ENCODE assay signal across 1 cellular context in the genomic region with DNA sequence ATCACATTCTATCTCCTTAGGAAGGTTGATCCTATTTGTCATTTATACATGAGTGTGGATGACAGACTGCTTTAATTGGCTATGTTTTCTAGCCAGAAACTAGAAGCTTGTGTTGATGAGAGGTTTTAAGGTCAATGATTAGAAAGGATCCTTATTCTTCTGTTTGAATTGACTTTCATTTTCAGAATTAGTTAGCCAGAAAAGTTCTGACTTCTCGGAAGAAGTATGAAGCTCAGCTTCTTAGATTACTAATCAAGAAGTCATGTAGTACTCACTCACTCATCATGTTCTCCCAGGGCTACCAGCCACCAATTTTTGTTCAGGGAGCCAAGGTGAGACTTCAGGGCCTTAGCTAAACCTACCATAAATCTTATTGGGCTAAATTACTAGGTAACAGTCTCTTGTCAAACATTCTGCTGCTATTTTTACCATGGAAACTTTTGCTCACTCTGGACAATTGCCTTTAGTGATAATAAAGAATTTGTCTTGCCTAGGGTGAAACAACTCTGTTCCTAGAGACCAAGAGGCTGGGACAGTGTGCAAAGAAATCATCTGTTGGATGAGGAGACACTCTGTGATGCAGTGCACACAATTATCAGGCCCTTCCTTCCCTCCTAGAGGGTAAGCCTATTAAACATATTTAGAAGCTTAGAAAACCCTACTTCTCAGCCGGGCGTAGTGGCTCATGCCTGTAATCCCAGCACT.
A peak's percentile ranks its signal among the peaks of the same experiment; 100 is the strongest.
TF ChIP-seq lines count a peak whose summit lies in the region.

No MANE protein-coding gene starts in this region.

TF ChIP-seq in GM12878, 131 proteins besides CTCF, POLR2A, EP300 and RAD21 (continued from another document and continues in another):
- TF ChIP-seq, protein P1, sequence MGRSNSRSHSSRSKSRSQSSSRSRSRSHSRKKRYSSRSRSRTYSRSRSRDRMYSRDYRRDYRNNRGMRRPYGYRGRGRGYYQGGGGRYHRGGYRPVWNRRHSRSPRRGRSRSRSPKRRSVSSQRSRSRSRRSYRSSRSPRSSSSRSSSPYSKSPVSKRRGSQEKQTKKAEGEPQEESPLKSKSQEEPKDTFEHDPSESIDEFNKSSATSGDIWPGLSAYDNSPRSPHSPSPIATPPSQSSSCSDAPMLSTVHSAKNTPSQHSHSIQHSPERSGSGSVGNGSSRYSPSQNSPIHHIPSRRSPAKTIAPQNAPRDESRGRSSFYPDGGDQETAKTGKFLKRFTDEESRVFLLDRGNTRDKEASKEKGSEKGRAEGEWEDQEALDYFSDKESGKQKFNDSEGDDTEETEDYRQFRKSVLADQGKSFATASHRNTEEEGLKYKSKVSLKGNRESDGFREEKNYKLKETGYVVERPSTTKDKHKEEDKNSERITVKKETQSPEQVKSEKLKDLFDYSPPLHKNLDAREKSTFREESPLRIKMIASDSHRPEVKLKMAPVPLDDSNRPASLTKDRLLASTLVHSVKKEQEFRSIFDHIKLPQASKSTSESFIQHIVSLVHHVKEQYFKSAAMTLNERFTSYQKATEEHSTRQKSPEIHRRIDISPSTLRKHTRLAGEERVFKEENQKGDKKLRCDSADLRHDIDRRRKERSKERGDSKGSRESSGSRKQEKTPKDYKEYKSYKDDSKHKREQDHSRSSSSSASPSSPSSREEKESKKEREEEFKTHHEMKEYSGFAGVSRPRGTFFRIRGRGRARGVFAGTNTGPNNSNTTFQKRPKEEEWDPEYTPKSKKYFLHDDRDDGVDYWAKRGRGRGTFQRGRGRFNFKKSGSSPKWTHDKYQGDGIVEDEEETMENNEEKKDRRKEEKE (IDR thresholded peaks at IDR 0.05), result no peak
- TF ChIP-seq NR2F1 (conservative IDR thresholded peaks at IDR 0.05) (peak; percentile 92), IKZF2 (IDR thresholded peaks at IDR 0.05) (peak in 1 of 2 experiments; percentile 26; a peak in 1 of 4 replicates), SUPT20H (IDR thresholded peaks at IDR 0.05; ENCODE audit: borderline replicate concordance, control insufficient read depth, low read depth, low read length) (no peak), ZNF687 (IDR thresholded peaks at IDR 0.05) (0 out of 2 replicates have a peak, but pooled peaks have one; percentile 25), SPI1 (IDR thresholded peaks at IDR 0.05; ENCODE audit: borderline replicate concordance, insufficient read depth, low read depth, low read length) (no peak), JUNB (IDR thresholded peaks at IDR 0.05) (peak; percentile 81), BCL11A (IDR thresholded peaks at IDR 0.05; ENCODE audit: low read depth, low read length) (0 out of 2 replicates have a peak, but pooled peaks have one; percentile 14), MTA3 (IDR thresholded peaks at IDR 0.05; ENCODE audit: borderline replicate concordance, low read length) (0 out of 2 replicates have a peak, but pooled peaks have one; percentile 38), CEBPZ (IDR thresholded peaks at IDR 0.05; ENCODE audit: low read depth, low read length) (no peak), KDM1A (IDR thresholded peaks at IDR 0.05; ENCODE audit: borderline replicate concordance) (no peak), NFIC (IDR thresholded peaks at IDR 0.05; ENCODE audit: low read depth, low read length) (peak; percentile 12; the same call in 1 of the 2 replicates), ZNF592 (IDR thresholded peaks at IDR 0.05) (no peak), RCOR1 (conservative IDR thresholded peaks at IDR 0.05; ENCODE audit: low read depth, low read length) (no peak), RUNX3 (IDR thresholded peaks at IDR 0.05; ENCODE audit: low read length) (peak; percentile 12; the same call in 1 of the 2 replicates), SKIL (IDR thresholded peaks at IDR 0.05; ENCODE audit: low read depth, poor library complexity, severe bottlenecking) (peak; percentile 22), MTA2 (IDR thresholded peaks at IDR 0.05; ENCODE audit: low read depth) (peak; percentile 74), YBX1 (IDR thresholded peaks at IDR 0.05) (no peak), ATF2 (IDR thresholded peaks at IDR 0.05; ENCODE audit: low read length) (peak; percentile 37; the same call in 1 of the 2 replicates), BRCA1 (IDR thresholded peaks at IDR 0.05; ENCODE audit: low read depth, low read length) (no peak), SMC3 (IDR thresholded peaks at IDR 0.05; ENCODE audit: borderline replicate concordance, low read length) (0 out of 2 replicates have a peak, but pooled peaks have one; percentile 12), ASH2L (IDR thresholded peaks at IDR 0.05; ENCODE audit: borderline replicate concordance, low read depth) (no peak), SREBF1 (IDR thresholded peaks at IDR 0.05; ENCODE audit: low read length) (no peak), PKNOX1 (IDR thresholded peaks at IDR 0.05) (peak; percentile 78), STAT3 (IDR thresholded peaks at IDR 0.05; ENCODE audit: low read depth, low read length) (peak; percentile 68; the same call in 1 of the 2 replicates), EGR1 (IDR thresholded peaks at IDR 0.05; ENCODE audit: borderline replicate concordance in 1 of 2, low read depth in 2 of 2, low read length in 2 of 2) (no peak), TAF1 (IDR thresholded peaks at IDR 0.05; ENCODE audit: borderline replicate concordance, low read depth, low read length) (no peak), MEF2B (IDR thresholded peaks at IDR 0.05; ENCODE audit: partially characterized antibody, poor library complexity, severe bottlenecking) (peak; percentile 14), NR2C1 (IDR thresholded peaks at IDR 0.05) (no peak), MEF2A (IDR thresholded peaks at IDR 0.05; ENCODE audit: insufficient read depth, low read depth, low read length) (no peak), MLLT1 (IDR thresholded peaks at IDR 0.05) (no peak), SMAD5 (IDR thresholded peaks at IDR 0.05; ENCODE audit: low read depth) (no peak)
